ENCODE assay signal across 8 cellular contexts in the genomic region with DNA sequence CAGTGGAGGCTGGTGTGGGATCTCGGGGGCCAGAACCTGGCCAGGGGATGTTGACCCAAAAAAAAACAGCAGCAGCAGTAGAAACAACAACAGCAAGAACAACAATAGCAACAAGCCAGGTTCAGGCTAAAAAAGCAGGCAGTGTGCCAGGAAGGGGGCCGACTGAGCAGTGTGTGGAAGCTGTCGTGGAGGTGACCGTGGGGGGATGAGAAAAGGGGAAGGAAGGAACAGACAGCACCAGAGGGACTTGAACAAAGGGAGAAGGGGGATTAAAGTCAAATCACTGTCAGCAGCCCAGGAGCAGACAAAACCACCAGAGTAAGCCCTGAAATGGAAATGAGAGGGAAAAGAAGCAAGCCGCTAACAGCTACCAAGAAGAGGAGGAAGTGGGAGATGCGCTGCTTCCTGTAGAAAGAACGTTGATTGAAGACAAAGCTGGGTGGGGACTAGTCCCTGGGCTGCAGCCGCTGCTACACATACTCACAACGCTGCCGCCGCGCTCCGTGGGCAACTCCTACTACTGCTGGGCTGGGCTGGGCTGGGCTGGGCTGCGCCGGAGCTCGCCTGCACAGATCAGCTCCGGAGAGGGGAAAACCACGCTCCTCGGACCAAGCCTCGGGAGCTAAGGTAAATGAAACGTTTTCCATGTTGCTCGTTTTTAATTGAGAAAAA. TPM values are rescaled to one million over a fixed set of nuclear protein-coding genes. Genes with fewer than 3 reads are reported as not detected.
A peak's percentile ranks its signal among the peaks of the same experiment; 100 is the strongest.
DNase-seq lines count a peak whose midpoint lies in the region; ATAC-seq and TF ChIP-seq lines count a peak whose summit lies in the region.

GNG2 (plus strand) TSS at position 449 of the 672 bp plus-strand sequence. CDS start 90,067 bp downstream, outside the sequence.

- peak within 1 kb of the TSS; percentile 93 for H3K27ac Mint-ChIP-seq in activated T-cell treated with anti-CD3 and anti-CD28 coated beads, Interleukin-2, amount 50 U/mL, for 72 hours
- H3K27ac Mint-ChIP-seq in naive B cell: peak within 1 kb of the TSS; percentile 85 to 99 (median 96)
- peak within 1 kb of the TSS; percentile 95 for H3K27ac Mint-ChIP-seq in stimulated activated effector memory CD8-positive, alpha-beta T cell treated with anti-CD3 and anti-CD28 coated beads, Interleukin-12 subunit alpha, Interleukin-12 subunit beta, amount 100 ng/mL, for 72 hours

- H3K36me3 ChIP-seq in HUES6 (ENCODE audit: control insufficient read depth, insufficient read depth, low read length) (no peaks in the 10 kb centered on the region), Peyer's patch (no peaks in the 10 kb centered on the region)

- no peaks in the 10 kb centered on the region for H3K27me3 Mint-ChIP-seq in activated T-cell treated with anti-CD3 and anti-CD28 coated beads, Interleukin-2, amount 50 U/mL, for 72 hours (ENCODE audit: low read depth)
- H3K27me3 Mint-ChIP-seq in naive B cell: no peaks in the 10 kb centered on the region

- peaks cover 6 to 8% of the 10 kb centered on the region in 2 donors for H3K36me3 Mint-ChIP-seq in activated T-cell treated with anti-CD3 and anti-CD28 coated beads, Interleukin-2, amount 50 U/mL, for 72 hours (ENCODE audit: insufficient read depth in 2 of 2)
- H3K36me3 Mint-ChIP-seq in naive B cell: no peaks in the 10 kb centered on the region
- H3K36me3 Mint-ChIP-seq in stimulated activated effector memory CD8-positive, alpha-beta T cell treated with anti-CD3 and anti-CD28 coated beads, Interleukin-12 subunit alpha, Interleukin-12 subunit beta, amount 100 ng/mL, for 72 hours: peaks cover 20% of the 10 kb centered on the region

- peak; percentile 91 for ATAC-seq in GM21447 (IDR thresholded peaks at IDR 0.05; ENCODE audit: unreplicated experiment)
- ATAC-seq in activated T-cell treated with anti-CD3 and anti-CD28 coated beads, Interleukin-2, amount 50 U/mL, for 72 hours (replicated peaks in 1 of 2): peak; percentile 97 to 98
- ATAC-seq in naive B cell (ENCODE audit: low read depth in 2 of 2): peak; percentile 94 to 95
- peak; percentile 97 for ATAC-seq in stimulated activated effector memory CD8-positive, alpha-beta T cell treated with anti-CD3 and anti-CD28 coated beads, Interleukin-12 subunit alpha, Interleukin-12 subunit beta, amount 100 ng/mL, for 72 hours

- H3K9ac ChIP-seq in HUES6 (ENCODE audit: low read length): peak within 1 kb of the TSS; percentile 59

- H3K27me3 ChIP-seq in HUES6 (ENCODE audit: control insufficient read depth, insufficient read depth, low read length): peaks cover 24% of the 10 kb centered on the region
- no peaks in the 10 kb centered on the region for H3K27me3 ChIP-seq in Peyer's patch

- peak within 1 kb of the TSS; percentile 90 to 94 for H3K4me3 Mint-ChIP-seq in activated T-cell treated with anti-CD3 and anti-CD28 coated beads, Interleukin-2, amount 50 U/mL, for 72 hours
- peak within 1 kb of the TSS; percentile 92 to 99 (median 95) for H3K4me3 Mint-ChIP-seq in naive B cell
- no peak within 1 kb of the TSS for H3K4me3 Mint-ChIP-seq in stimulated activated effector memory CD8-positive, alpha-beta T cell treated with anti-CD3 and anti-CD28 coated beads, Interleukin-12 subunit alpha, Interleukin-12 subunit beta, amount 100 ng/mL, for 72 hours

- H3K4me1 Mint-ChIP-seq in activated T-cell treated with anti-CD3 and anti-CD28 coated beads, Interleukin-2, amount 50 U/mL, for 72 hours (ENCODE audit: low read depth): peaks cover 36% of the 10 kb centered on the region
- peaks cover 44 to 69% (median 63%) of the 10 kb centered on the region in 3 donors for H3K4me1 Mint-ChIP-seq in naive B cell
- peaks cover 46% of the 10 kb centered on the region for H3K4me1 Mint-ChIP-seq in stimulated activated effector memory CD8-positive, alpha-beta T cell treated with anti-CD3 and anti-CD28 coated beads, Interleukin-12 subunit alpha, Interleukin-12 subunit beta, amount 100 ng/mL, for 72 hours

- peak; percentile 60 to 81 for TF ChIP-seq POLR2A in Peyer's patch (IDR thresholded peaks at IDR 0.05)

- peaks cover 3 to 7% of the 10 kb centered on the region in 2 donors for H3K9me3 Mint-ChIP-seq in activated T-cell treated with anti-CD3 and anti-CD28 coated beads, Interleukin-2, amount 50 U/mL, for 72 hours
- H3K9me3 Mint-ChIP-seq in naive B cell: no peaks in the 10 kb centered on the region
- H3K9me3 Mint-ChIP-seq in stimulated activated effector memory CD8-positive, alpha-beta T cell treated with anti-CD3 and anti-CD28 coated beads, Interleukin-12 subunit alpha, Interleukin-12 subunit beta, amount 100 ng/mL, for 72 hours: no peaks in the 10 kb centered on the region

- peak; percentile 91 for DNase-seq in COR-L47 (lab: John Stamatoyannopoulos, UW)
- DNase-seq in Peyer's patch: peak; percentile 79 to 95 (median 94)
- peak; percentile 81 for DNase-seq in activated T-cell treated with anti-CD3 and anti-CD28 coated beads, Interleukin-2, amount 50 U/mL, for 72 hours
- DNase-seq in fibroblast of gingiva (ENCODE audit: low read depth): peak; percentile 69
- DNase-seq in naive B cell: peak; percentile 76
- peak; percentile 45 to 86 for DNase-seq in stimulated activated effector memory CD8-positive, alpha-beta T cell treated with anti-CD3 and anti-CD28 coated beads, Interleukin-12 subunit alpha, Interleukin-12 subunit beta, amount 100 ng/mL, for 72 hours (ENCODE audit: low spot score in 2 of 2)

- no peak for TF ChIP-seq CTCF in Peyer's patch (IDR thresholded peaks at IDR 0.05)

- H3K9me3 ChIP-seq in HUES6 (ENCODE audit: control insufficient read depth, insufficient read depth, low read depth, low read length) (peaks cover 2% of the 10 kb centered on the region; the same call in 1 of the 2 replicates), Peyer's patch (no peaks in the 10 kb centered on the region)

- H3K4me1 ChIP-seq in HUES6 (ENCODE audit: control insufficient read depth, insufficient read depth, low read length) (peaks cover 20% of the 10 kb centered on the region), Peyer's patch (peaks cover 0 to 12% (median 0%) of the 10 kb centered on the region in 4 donors)

- H3K4me3 ChIP-seq in HUES6 (ENCODE audit: low read depth, low read length): peak within 1 kb of the TSS; percentile 81
- peak within 1 kb of the TSS; percentile 51 to 55 (median 52) for H3K4me3 ChIP-seq in Peyer's patch

- H3K27ac ChIP-seq in HUES6 (ENCODE audit: low read depth, low read length) (no peak within 1 kb of the TSS), Peyer's patch (peak within 1 kb of the TSS; percentile 59 to 81 (median 74))

RNA-seq across cellular contexts. Expression of gene GNG2, which starts in this region (rescaled TPM):
- 10 to 100 TPM in 2 of 4 donors, 1 to 10 TPM in 2; 6.0 to 44.6 (median 9.7) TPM for total RNA-seq in Peyer's patch
- 100 to 1,000 TPM; 233 to 250 TPM for total RNA-seq in activated T-cell treated with anti-CD3 and anti-CD28 coated beads, Interleukin-2, amount 50 U/mL, for 72 hours
- 10 to 100 TPM; 74.1 to 98.6 (median 91.4) TPM for polyA plus RNA-seq in naive B cell (ENCODE audit: low read depth in 6 of 6)

Comparison
In these comparisons a context has a peak if more than half of its experiments do, and no peak if none do; other contexts are left out.
1. RNA of gene GNG2 (total RNA-seq): 233 to 250 TPM in activated T-cell treated with anti-CD3 and anti-CD28 coated beads, Interleukin-2, amount 50 U/mL, for 72 hours; 6.0 to 44.6 TPM in Peyer's patch; every median in the first group is over 4 times any median in the second.
2. Peak in every context shown above with its lines, with median percentiles within 50 percentile points of each other: DNase-seq, ATAC-seq and H3K27ac Mint-ChIP-seq.